In genomic region chr16:67376012-67376411, GRCh38 we compare ENCODE assay signal across 3 cellular contexts. TPM values are rescaled to one million over a fixed set of nuclear protein-coding genes. Genes with fewer than 3 reads are reported as not detected.
"Had no signal": no experiment of that assay in that cellular context is flagged by ENCODE, and none has a peak within 500 bp of the region (broad histone marks: within the 10 kb centered on the region; RNA-seq: fewer than 3 reads in every experiment).

No MANE protein-coding gene starts in this region.

RNA-seq across cellular contexts. Expression of gene TPPP3, which starts 17.3 kb away (rescaled TPM):
- total RNA-seq: MCF 10A had no signal

RNA-seq across cellular contexts. Expression of gene LRRC36, which starts 49.4 kb away (rescaled TPM):
- total RNA-seq: LHCN-M2, MCF 10A, NCI-H460 had no signal

RNA-seq across cellular contexts. Expression of gene KCTD19, which starts 49.5 kb away (rescaled TPM):
- total RNA-seq: LHCN-M2, MCF 10A, NCI-H460 had no signal
